ENCODE assay signal across 12 cellular contexts in genomic region chr10:25082276-25083204, GRCh38.
DNase-seq lines count a peak whose midpoint lies in the region; TF ChIP-seq lines count a peak whose summit lies in the region.
"Had no signal": no experiment of that assay in that cellular context is flagged by ENCODE, and none has a peak within 500 bp of the region (broad histone marks: within the 10 kb centered on the region; RNA-seq: fewer than 3 reads in every experiment).

No MANE protein-coding gene starts in this region.

- no peaks in the 10 kb centered on the region for H3K27me3 ChIP-seq in dorsolateral prefrontal cortex
- no peaks in the 10 kb centered on the region for H3K27me3 ChIP-seq in breast epithelium
- H3K27me3 ChIP-seq: colonic mucosa had no signal

- no peak overlapping the region for H3K4me3 ChIP-seq in dorsolateral prefrontal cortex
- H3K4me3 ChIP-seq in breast epithelium: no peak overlapping the region
- H3K4me3 ChIP-seq: colonic mucosa had no signal

- peak; percentile 16 for DNase-seq in NCI-H146 (lab: John Stamatoyannopoulos, UW)
- no peak for DNase-seq in NCI-H146 treated with DMSO at 0.1 percent for 48 hours (lab: John Stamatoyannopoulos, UW; ENCODE audit: unreplicated experiment)
- DNase-seq in NCI-H2029 treated with DMSO at 0.1 percent for 48 hours (lab: John Stamatoyannopoulos, UW): peak; percentile 41
- no peak for DNase-seq in dorsolateral prefrontal cortex
- DNase-seq in substantia nigra (lab: John Stamatoyannopoulos, UW): peak in 2 of 49 donors; percentile 12 to 41
- no peak for DNase-seq in breast epithelium (ENCODE audit: low spot score in 2 of 2)
- no peak for DNase-seq in COLO668 (lab: John Stamatoyannopoulos, UW; ENCODE audit: unreplicated experiment)
- no peak for DNase-seq in hepatic stellate cell (ENCODE audit: low spot score)
- DNase-seq: activated CD4-positive, CD25-positive, alpha-beta regulatory T cell; activated CD8-positive, alpha-beta memory T cell treated with anti-CD3 and anti-CD28 coated beads, Interleukin-2, amount 50 U/mL, for 48 hours; colonic mucosa; erythroblast had no signal

- H3K9me3 ChIP-seq in breast epithelium: no peaks in the 10 kb centered on the region
- H3K9me3 ChIP-seq: colonic mucosa had no signal

- no peaks in the 10 kb centered on the region for H3K36me3 ChIP-seq in breast epithelium
- H3K36me3 ChIP-seq: colonic mucosa had no signal

- H3K27ac ChIP-seq in dorsolateral prefrontal cortex (peak overlapping the region in 36 of 59 donors; percentile 4 to 81 (median 50)), substantia nigra (ENCODE audit: low read depth, low read length, poor library complexity, severe bottlenecking) (peak overlapping the region; percentile 92), breast epithelium (no peak overlapping the region)
- H3K27ac ChIP-seq: colonic mucosa had no signal

- intact Hi-C loops in dorsolateral prefrontal cortex (cut with DNase I): loop anchor here (5.0 to 10.0 kb wide), 3 partner anchors 55 to 438 kb away; partner anchors contain the start of gene ARHGAP21 (in 1 of the 2)
- intact Hi-C loops in breast epithelium (cut with DNase I; ENCODE audit: low total_unique reads): no loop called here

- no peaks in the 10 kb centered on the region for H3K4me1 ChIP-seq in breast epithelium
- H3K4me1 ChIP-seq: colonic mucosa had no signal

- no peak for TF ChIP-seq POLR2A in breast epithelium (IDR thresholded peaks at IDR 0.05)

- TF ChIP-seq CTCF in dorsolateral prefrontal cortex (IDR thresholded peaks at IDR 0.05 in 54 of 56, conservative IDR thresholded peaks at IDR 0.05 in 2 of 56; ENCODE audit: low read depth in 1 of 56, partially characterized antibody in 56 of 56) (no peak), breast epithelium (IDR thresholded peaks at IDR 0.05) (no peak)

Comparison
In these comparisons a context has a peak if more than half of its experiments do, and no peak if none do; other contexts are left out.
1. DNase-seq: peak in NCI-H146 (single experiment) and NCI-H2029 treated with DMSO at 0.1 percent for 48 hours (single experiment); none in NCI-H146 treated with DMSO at 0.1 percent for 48 hours (single experiment), dorsolateral prefrontal cortex (0 of 10), breast epithelium (0 of 2), COLO668 (single experiment) and hepatic stellate cell (single experiment).
2. H3K27ac ChIP-seq: peak in dorsolateral prefrontal cortex (36 of 59) and substantia nigra (single experiment); none in breast epithelium (0 of 2).